1 cellular context compared by ENCODE assay signal in genomic region chr6:34919651-34920050, GRCh38.
TF ChIP-seq lines count a peak whose summit lies in the region.

No MANE protein-coding gene starts in this region.

TF ChIP-seq in SK-N-SH, 30 proteins besides CTCF, POLR2A, EP300 and RAD21:
- no peak for TF ChIP-seq EZH2phosphoT487 (IDR thresholded peaks at IDR 0.05; ENCODE audit: borderline replicate concordance, low read depth)
